ENCODE assay signal across 13 cellular contexts in genomic region chr13:105153626-105154025, GRCh38.
DNase-seq lines count a peak whose midpoint lies in the region; ATAC-seq and TF ChIP-seq lines count a peak whose summit lies in the region.
"Had no signal": no experiment of that assay in that cellular context is flagged by ENCODE, and none has a peak within 500 bp of the region (broad histone marks: within the 10 kb centered on the region; RNA-seq: fewer than 3 reads in every experiment).

No MANE protein-coding gene starts in this region.

- H3K9me1 ChIP-seq in IMR-90 (ENCODE audit: insufficient read depth, low read length) = no peaks in the 10 kb centered on the region

- H3K4me3 ChIP-seq in IMR-90 (ENCODE audit: insufficient read depth, low read depth, low read length) (no peak overlapping the region), HAP-1 (no peak overlapping the region)

- H3K9me3 ChIP-seq in IMR-90 (ENCODE audit: control insufficient read depth, insufficient read depth, low read length) = no peaks in the 10 kb centered on the region
- H3K9me3 ChIP-seq in HAP-1 = no peaks in the 10 kb centered on the region

- no peak overlapping the region for H2AFZ ChIP-seq in IMR-90 (replicated peaks; ENCODE audit: low read length, poor library complexity)

- H4K8ac ChIP-seq in IMR-90 (ENCODE audit: low read depth in 2 of 2, low read length in 2 of 2) = no peak overlapping the region

- H3K4me1 ChIP-seq in IMR-90 (ENCODE audit: control insufficient read depth, insufficient read depth, low read length) (no peaks in the 10 kb centered on the region), HAP-1 (no peaks in the 10 kb centered on the region)
- H3K4me1 ChIP-seq: BE2C had no signal

- no peak overlapping the region for H2BK15ac ChIP-seq in IMR-90 (ENCODE audit: low read depth, low read length)

- POLR2A ChIA-PET in IMR-90 (lab: Charles Lee; ENCODE audit: unreplicated experiment) = no interaction called here

- intact Hi-C loops in IMR-90 (cut with micrococcal nuclease) = no loop called here

- no peaks in the 10 kb centered on the region for H3K36me3 ChIP-seq in IMR-90 (ENCODE audit: control insufficient read depth, insufficient read depth, low read length)
- H3K36me3 ChIP-seq in HAP-1 (replicated peaks) = no peaks in the 10 kb centered on the region
- H3K36me3 ChIP-seq: BE2C had no signal

- no peak overlapping the region for H3K23ac ChIP-seq in IMR-90 (ENCODE audit: low read depth, low read length)

- in situ Hi-C loops in IMR-90 (cut with MboI; ENCODE audit: low sequenced_read_pairs) = no loop called here
- in situ Hi-C loops in HAP-1 (cut with MboI; ENCODE audit: low sequenced_read_pairs) = no loop called here

- H3K27me3 ChIP-seq in IMR-90 (ENCODE audit: control insufficient read depth, insufficient read depth, low read length) = no peaks in the 10 kb centered on the region
- H3K27me3 ChIP-seq in HAP-1 (ENCODE audit: low read depth) = no peaks in the 10 kb centered on the region
- H3K27me3 ChIP-seq: BE2C had no signal

- H3K14ac ChIP-seq in IMR-90 (replicated peaks; ENCODE audit: low read depth, low read length) = no peak overlapping the region

- no peak overlapping the region for H3K56ac ChIP-seq in IMR-90 (ENCODE audit: extremely low read depth, insufficient read depth, low read length)

- no peak overlapping the region for H3K4ac ChIP-seq in IMR-90 (ENCODE audit: low read depth, low read length)

- H3K18ac ChIP-seq in IMR-90 (ENCODE audit: low read depth, low read length) = no peak overlapping the region

- no peak overlapping the region for H2BK20ac ChIP-seq in IMR-90 (ENCODE audit: low read depth, low read length)

- DNase-seq in IMR-90 (peak; percentile 20), amniotic epithelial cell (ENCODE audit: low read depth) (peak; percentile 40), dedifferentiated amniotic fluid mesenchymal stem cell (ENCODE audit: extremely low spot score) (peak; percentile 88), OCI-M2 (lab: John Stamatoyannopoulos, UW; ENCODE audit: unreplicated experiment) (no peak), HAP-1 (ENCODE audit: low spot score in 2 of 2) (no peak), ecto neural progenitor cell (ENCODE audit: low spot score) (no peak)
- DNase-seq: BE2C; CD4-positive, alpha-beta memory T cell; DMS79; HCEC 1CT; HFFc6 had no signal

- TF ChIP-seq POLR2A in IMR-90 (IDR thresholded peaks at IDR 0.05; ENCODE audit: low read depth, low read length) = no peak

- BruUV-seq in IMR-90 (replicated peaks; lab: Mats Ljungman, UMichigan) = no TSS peak

- TF ChIP-seq RAD21 in IMR-90 (IDR thresholded peaks at IDR 0.05; ENCODE audit: low read length) = no peak

- peak; percentile 37 for ATAC-seq in IMR-90 (ENCODE audit: low read depth)
- ATAC-seq in GM18870 (IDR thresholded peaks at IDR 0.05; ENCODE audit: unreplicated experiment) = no peak

- H3K9ac ChIP-seq in IMR-90 (ENCODE audit: low read depth, low read length) = no peak overlapping the region

- dilution Hi-C loops in IMR-90 (cut with HindIII; ENCODE audit: low sequenced_read_pairs, unreplicated experiment) = no loop called here

- H4K20me1 ChIP-seq in IMR-90 (ENCODE audit: insufficient read depth, low read length) = no peaks in the 10 kb centered on the region

- no peak overlapping the region for H4K5ac ChIP-seq in IMR-90 (ENCODE audit: low read depth, low read length)

- TF ChIP-seq CTCF in IMR-90 (conservative IDR thresholded peaks at IDR 0.05; ENCODE audit: low read depth, low read length) = no peak

- H3K27ac ChIP-seq in IMR-90 (ENCODE audit: insufficient read depth, low read length) = no peak overlapping the region
- H3K27ac ChIP-seq: C4-2B had no signal

- no peaks in the 10 kb centered on the region for H3K79me1 ChIP-seq in IMR-90 (ENCODE audit: low read depth in 1 of 2, low read length in 2 of 2)

- H3K4me2 ChIP-seq in IMR-90 (ENCODE audit: low read depth, low read length) = no peak overlapping the region

- H4K91ac ChIP-seq in IMR-90 (ENCODE audit: insufficient read depth, low read depth, low read length) = no peak overlapping the region

- H2BK120ac ChIP-seq in IMR-90 (ENCODE audit: low read depth, low read length) = no peak overlapping the region

- no peak overlapping the region for H2AK9ac ChIP-seq in IMR-90 (replicated peaks; ENCODE audit: low read depth, low read length, poor library complexity)

- CTCF ChIA-PET in IMR-90 (lab: Yijun Ruan, JAX) = no interaction called here

- no peak overlapping the region for H2BK5ac ChIP-seq in IMR-90 (ENCODE audit: low read depth, low read length, poor library complexity, severe bottlenecking)

- WGBS in IMR-90 (ENCODE audit: extremely low coverage in 2 of 2, insufficient read length in 1 of 2), 2 experiments = no CpG with 5 or more reads among the region's 2 CpGs

- H2AK5ac ChIP-seq in IMR-90 (ENCODE audit: low read depth, low read length) = no peak overlapping the region

TF ChIP-seq in IMR-90, 13 proteins besides CTCF, POLR2A, EP300 and RAD21:
- TF ChIP-seq USF2 (IDR thresholded peaks at IDR 0.05; ENCODE audit: low read depth, low read length) (no peak), CEBPB (IDR thresholded peaks at IDR 0.05; ENCODE audit: low read depth, low read length) (peak; percentile 33; the same call in 1 of the 2 replicates), CHD1 (IDR thresholded peaks at IDR 0.05; ENCODE audit: low read depth, low read length) (no peak)

Comparison
In these comparisons a context has a peak if more than half of its experiments do, and no peak if none do; other contexts are left out.
1. DNase-seq: peak in IMR-90 (single experiment), amniotic epithelial cell (single experiment) and dedifferentiated amniotic fluid mesenchymal stem cell (single experiment); none in OCI-M2 (single experiment), HAP-1 (0 of 2) and ecto neural progenitor cell (single experiment).